ENCODE assay signal across 8 cellular contexts in genomic region chr6:15243994-15244604, GRCh38. TPM values are rescaled to one million over a fixed set of nuclear protein-coding genes. Genes with fewer than 3 reads are reported as not detected.
A peak's percentile ranks its signal among the peaks of the same experiment; 100 is the strongest.
DNase-seq lines count a peak whose midpoint lies in the region; ATAC-seq and TF ChIP-seq lines count a peak whose summit lies in the region.

No MANE protein-coding gene starts in this region.

- CTCF ChIA-PET in RWPE1 (lab: Yijun Ruan, JAX): no interaction called here

- peak overlapping the region; percentile 72 for H3K4me3 ChIP-seq in GM12865 (ENCODE audit: low read depth, low read length)
- peak overlapping the region; percentile 60 for H3K4me3 ChIP-seq in fibroblast of pulmonary artery (replicated peaks; ENCODE audit: low read depth, low read length)
- H3K4me3 ChIP-seq in retinal pigment epithelial cell (ENCODE audit: low read length): peak overlapping the region; percentile 74

- no peak for ATAC-seq in HG03342 (IDR thresholded peaks at IDR 0.05; ENCODE audit: unreplicated experiment)
- ATAC-seq in HG03565 (IDR thresholded peaks at IDR 0.05; ENCODE audit: unreplicated experiment): no peak

- peak overlapping the region; percentile 97 for H3K27ac ChIP-seq in RWPE1

- DNase-seq in GM12865 (ENCODE audit: low read depth): no peak
- no peak for DNase-seq in RWPE1 (ENCODE audit: low spot score)
- DNase-seq in fibroblast of pulmonary artery (ENCODE audit: low read depth): no peak
- DNase-seq in retinal pigment epithelial cell (ENCODE audit: low read depth): no peak
- DNase-seq in dedifferentiated amniotic fluid mesenchymal stem cell (ENCODE audit: extremely low spot score): no peak
- DNase-seq in ureter (ENCODE audit: low spot score): no peak

- TF ChIP-seq CTCF in GM12865 (IDR thresholded peaks at IDR 0.05; ENCODE audit: insufficient read depth, low read depth, low read length, missing control alignments) (no peak), RWPE1 (conservative IDR thresholded peaks at IDR 0.05; ENCODE audit: low read depth) (no peak), fibroblast of pulmonary artery (IDR thresholded peaks at IDR 0.05; ENCODE audit: low read length, missing control alignments) (no peak), retinal pigment epithelial cell (conservative IDR thresholded peaks at IDR 0.05; ENCODE audit: low read depth, low read length) (no peak)

- POLR2A ChIA-PET in RWPE1 (lab: Yijun Ruan, JAX; ENCODE audit: low non-redundant PET): no interaction called here

RNA-seq across cellular contexts. Expression of gene JARID2, which starts 1.8 kb away (rescaled TPM):
- total RNA-seq in ureter: 17.5 TPM
